In genomic region chr13:24649685-24650038, GRCh38 we compare ENCODE assay signal across 17 cellular contexts. TPM values are rescaled to one million over a fixed set of nuclear protein-coding genes. Genes with fewer than 3 reads are reported as not detected.
A peak's percentile ranks its signal among the peaks of the same experiment; 100 is the strongest.
DNase-seq lines count a peak whose midpoint lies in the region; ATAC-seq, FAIRE-seq and TF ChIP-seq lines count a peak whose summit lies in the region.
"Had no signal": no experiment of that assay in that cellular context is flagged by ENCODE, and none has a peak within 500 bp of the region (broad histone marks: within the 10 kb centered on the region; RNA-seq: fewer than 3 reads in every experiment).

No MANE protein-coding gene starts in this region.

- no peaks in the 10 kb centered on the region for H3K36me3 Mint-ChIP-seq in nephron (ENCODE audit: low read depth)
- H3K36me3 Mint-ChIP-seq: activated naive CD8-positive, alpha-beta T cell; memory B cell had no signal

- no peaks in the 10 kb centered on the region for H3K36me3 ChIP-seq in mammary epithelial cell (ENCODE audit: insufficient read depth, low read length)
- H3K36me3 ChIP-seq: brain microvascular endothelial cell, stomach, uterus had no signal

- ATAC-seq in HG03439 (IDR thresholded peaks at IDR 0.05; ENCODE audit: unreplicated experiment), result no peak
- ATAC-seq: esophagus mucosa had no signal

- peaks cover 4% of the 10 kb centered on the region for H3K9me3 Mint-ChIP-seq in nephron
- H3K9me3 Mint-ChIP-seq: memory B cell had no signal

- peak overlapping the region; percentile 87 to 98 (median 97) for H3K27ac Mint-ChIP-seq in nephron
- H3K27ac Mint-ChIP-seq: activated naive CD8-positive, alpha-beta T cell; memory B cell had no signal

- TF ChIP-seq POLR2A in GM12891 (IDR thresholded peaks at IDR 0.05; ENCODE audit: low read depth, low read length), result no peak

- intact Hi-C loops in mammary epithelial cell (cut with micrococcal nuclease), result loop anchor here (2.0 kb wide), 1 partner anchor 21 kb away; no protein-coding TSS in a partner anchor

- 94% methylated on average over 2 of the region's 2 CpGs for WGBS in mammary epithelial cell (ENCODE audit: low coverage, missing lambda C conversion rate)

- H3K4me1 ChIP-seq in mammary epithelial cell (ENCODE audit: insufficient read depth, low read length), result peaks cover 19% of the 10 kb centered on the region
- H3K4me1 ChIP-seq: uterus had no signal

- H3K27me3 ChIP-seq in mammary epithelial cell (ENCODE audit: insufficient read depth, low read length), result no peaks in the 10 kb centered on the region
- H3K27me3 ChIP-seq: brain microvascular endothelial cell, stomach, uterus had no signal

- TF ChIP-seq CTCF in mammary epithelial cell (conservative IDR thresholded peaks at IDR 0.05 in 1 of 2, IDR thresholded peaks at IDR 0.05 in 1 of 2; ENCODE audit: extremely low read depth in 1 of 2, insufficient read depth in 1 of 2, low read depth in 1 of 2, low read length in 2 of 2), result no peak
- no peak for TF ChIP-seq CTCF in nephron (IDR thresholded peaks at IDR 0.05; ENCODE audit: unreplicated experiment in 3 of 3)

- peak overlapping the region; percentile 92 for H2AFZ ChIP-seq in mammary epithelial cell (ENCODE audit: low read depth, low read length)

- H3K9ac ChIP-seq in mammary epithelial cell (ENCODE audit: insufficient read depth, low read length), result no peak overlapping the region

- peaks cover 21% of the 10 kb centered on the region for H3K4me1 Mint-ChIP-seq in nephron

- in situ Hi-C loops in mammary epithelial cell (cut with MboI; ENCODE audit: low sequenced_read_pairs in 2 of 2), result no loop called here

- peak overlapping the region; percentile 28 for H3K4me2 ChIP-seq in mammary epithelial cell (ENCODE audit: insufficient read depth, low read depth, low read length)

- dilution Hi-C loops in mammary epithelial cell (cut with HindIII; ENCODE audit: low sequenced_read_pairs), result no loop called here

- no peak for FAIRE-seq in GM12891 (lab: Jason Lieb, UNC)

- no peaks in the 10 kb centered on the region for H4K20me1 ChIP-seq in mammary epithelial cell (ENCODE audit: insufficient read depth, low read length)

- no TSS peak for BruUV-seq in mammary epithelial cell (replicated peaks; lab: Mats Ljungman, UMichigan)

- H3K9me3 ChIP-seq in mammary epithelial cell (replicated peaks; ENCODE audit: insufficient read depth, low read length), result no peaks in the 10 kb centered on the region
- H3K9me3 ChIP-seq: stomach, uterus had no signal

- H3K4me3 Mint-ChIP-seq in nephron, result no peak overlapping the region
- H3K4me3 Mint-ChIP-seq: activated naive CD8-positive, alpha-beta T cell; memory B cell had no signal

- peaks cover 8% of the 10 kb centered on the region for H3K27me3 Mint-ChIP-seq in nephron (ENCODE audit: low read depth)

- H3K79me2 ChIP-seq in mammary epithelial cell (ENCODE audit: insufficient read depth, low read length), result no peaks in the 10 kb centered on the region

- no peak overlapping the region for H3K4me3 ChIP-seq in mammary epithelial cell (replicated peaks in 1 of 3; ENCODE audit: insufficient read depth in 1 of 3, low read depth in 2 of 3, low read length in 3 of 3)
- H3K4me3 ChIP-seq: stomach, uterus had no signal

- H3K27ac ChIP-seq in mammary epithelial cell (ENCODE audit: insufficient read depth, low read depth, low read length), result peak overlapping the region; percentile 58
- H3K27ac ChIP-seq: brain microvascular endothelial cell, HL-60, stomach, uterus had no signal

- CTCF ChIA-PET in mammary epithelial cell (lab: Charles Lee; ENCODE audit: low non-redundant PET), result no interaction called here

- no peak for DNase-seq in GM12891 (ENCODE audit: insufficient read length, low spot score)
- peak; percentile 33 for DNase-seq in LoVo (ENCODE audit: low spot score)
- DNase-seq in mammary epithelial cell, result no peak
- no peak for DNase-seq in stimulated activated CD4-positive, alpha-beta T cell treated with anti-CD3 and anti-CD28 coated beads, Interleukin-12 subunit alpha, Interleukin-12 subunit beta, amount 100 ng/mL, for 4 hours
- DNase-seq in mucosa of gallbladder (ENCODE audit: low spot score), result no peak
- DNase-seq in NCI-H146 (lab: John Stamatoyannopoulos, UW), result no peak
- DNase-seq: activated CD4-positive, alpha-beta T cell treated with anti-CD3 and anti-CD28 coated beads for 4 hours; brain microvascular endothelial cell; dermis blood vessel endothelial cell; stomach; uterus had no signal

TF ChIP-seq in GM12891, 5 proteins besides CTCF, POLR2A, EP300 and RAD21:
- TF ChIP-seq TAF1 (IDR thresholded peaks at IDR 0.05; ENCODE audit: low read depth, low read length), result no peak
- 0 out of 2 replicates have a peak, but pooled peaks have one; percentile 30 for TF ChIP-seq POU2F2 (IDR thresholded peaks at IDR 0.05; ENCODE audit: low read depth, low read length)
- TF ChIP-seq PAX5 (IDR thresholded peaks at IDR 0.05; ENCODE audit: insufficient read depth, low read length, severe bottlenecking), result no peak
- TF ChIP-seq POLR2AphosphoS5 (IDR thresholded peaks at IDR 0.05; ENCODE audit: low read depth, low read length), result no peak
- no peak for TF ChIP-seq SPI1 (IDR thresholded peaks at IDR 0.05; ENCODE audit: low read depth, low read length)
TF ChIP-seq in GM12891: peak in this region for 1.

RNA-seq across cellular contexts. Expression of gene ATP12A, which starts 30.5 kb away (rescaled TPM):
- polyA plus RNA-seq in GM12891 (2012; ENCODE audit: low read depth, missing spikeins), result not detected
- total RNA-seq in mammary epithelial cell, result under 1 TPM; 0.17 to 0.68 TPM
- polyA plus RNA-seq in mammary epithelial cell, result 5.2 TPM
- 4.5 TPM for polyA minus RNA-seq in mammary epithelial cell
- total RNA-seq in mucosa of gallbladder, result not detected
- total RNA-seq: dermis blood vessel endothelial cell, stomach, uterus had no signal
